In the genomic region with DNA sequence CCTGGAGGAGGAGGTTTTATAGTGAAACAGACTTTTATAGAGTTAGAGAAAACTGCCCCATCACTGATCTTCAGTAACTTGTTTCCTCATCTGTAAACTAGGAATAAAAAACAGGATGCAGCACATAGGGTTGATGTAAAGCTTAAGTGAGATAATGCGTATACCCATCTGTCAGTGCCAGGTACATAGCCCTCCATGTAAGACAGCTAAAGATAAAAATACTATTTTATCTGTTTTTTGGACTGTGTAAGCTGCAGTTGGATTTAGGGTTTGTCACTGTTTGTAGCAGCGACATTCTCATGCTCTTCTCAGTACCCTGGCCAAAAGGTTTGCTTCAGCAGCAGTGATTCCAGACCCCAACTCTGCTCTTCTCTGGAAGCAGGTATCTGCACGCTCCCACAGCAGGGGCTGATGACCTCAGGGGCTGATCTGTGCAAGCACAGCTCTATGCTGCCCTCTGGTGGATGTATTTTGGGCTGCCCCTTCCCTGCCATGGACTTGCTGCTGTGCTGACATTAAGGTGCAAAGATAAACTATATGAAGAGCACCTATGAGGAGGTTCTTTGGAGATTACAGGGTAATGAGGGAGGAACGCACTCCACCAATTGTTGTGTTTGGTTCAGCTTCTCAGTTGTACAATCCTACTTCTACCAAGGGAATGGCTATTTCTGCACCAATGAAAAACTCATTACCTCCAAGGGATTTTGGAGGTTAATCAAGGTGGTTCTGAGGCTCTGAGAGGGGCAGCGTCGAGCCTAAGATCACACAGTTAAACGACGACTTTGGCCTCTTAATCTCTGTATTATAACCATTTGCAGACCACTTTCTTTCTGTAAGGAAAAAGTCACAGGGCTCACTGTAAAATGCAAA, we compare ENCODE assay signal across 8 cellular contexts. TPM values are rescaled to one million over a fixed set of nuclear protein-coding genes. Genes with fewer than 3 reads are reported as not detected.
DNase-seq lines count a peak whose midpoint lies in the region; ATAC-seq lines count a peak whose summit lies in the region.

No MANE protein-coding gene starts in this region.

- DNase-seq in A172 (ENCODE audit: low spot score) (peak; percentile 77), NCI-H2107 (lab: John Stamatoyannopoulos, UW) (peak; percentile 52), UCSD-AML1 (lab: John Stamatoyannopoulos, UW; ENCODE audit: unreplicated experiment) (peak; percentile 70), brain pericyte (ENCODE audit: low read depth, low spot score) (peak; percentile 27), inferior parietal cortex (ENCODE audit: extremely low spot score) (peak; percentile 87)
- DNase-seq in stimulated activated CD4-positive, alpha-beta T cell treated with anti-CD3 and anti-CD28 coated beads, Interleukin-15, amount 100 ng/mL, for 24 hours, result peak; percentile 88

- ATAC-seq in GM18499 (IDR thresholded peaks at IDR 0.05; ENCODE audit: insufficient read depth, unreplicated experiment), result peak; percentile 45
- ATAC-seq in HG02943 (IDR thresholded peaks at IDR 0.05; ENCODE audit: low read depth, unreplicated experiment), result peak; percentile 62

RNA-seq across cellular contexts. Expression of a gene that starts 13.1 kb away (rescaled TPM):
- not detected in 2 replicates for total RNA-seq in A172 (2014; rRNA removed; shearing (Covaris generic))

Comparison
In these comparisons a context has a peak if more than half of its experiments do, and no peak if none do; other contexts are left out.
1. Peak in every context shown above with its lines: DNase-seq and ATAC-seq.
2. DNase-seq: peak in every context shown above with its lines; median percentile 88 in stimulated activated CD4-positive, alpha-beta T cell treated with anti-CD3 and anti-CD28 coated beads, Interleukin-15, amount 100 ng/mL, for 24 hours; 87 in inferior parietal cortex; 77 in A172; 70 in UCSD-AML1; 52 in NCI-H2107; 27 in brain pericyte.